In genomic region chr14:102396531-102396930, GRCh38 we compare ENCODE assay signal across 25 cellular contexts.
"Had no signal": no experiment of that assay in that cellular context is flagged by ENCODE, and none has a peak within 500 bp of the region (broad histone marks: within the 10 kb centered on the region; RNA-seq: fewer than 3 reads in every experiment).

No MANE protein-coding gene starts in this region.

- H3K4me3 Mint-ChIP-seq: activated B cell treated with CpG ODN at 0.5 μM for 24 hours; activated CD4-positive, alpha-beta memory T cell treated with anti-CD3 and anti-CD28 coated beads for 36 hours; activated CD4-positive, alpha-beta T cell treated with anti-CD3 and anti-CD28 coated beads, Interleukin-2, amount 10 ng/mL, durations not matched to agents 7 days and 5 days; activated naive CD8-positive, alpha-beta T cell; activated T-cell treated with anti-CD3 and anti-CD28 coated beads, Interleukin-2, amount 50 U/mL, for 4 hours; T-helper 17 cell had no signal

- DNase-seq: activated B cell treated with CpG ODN at 0.5 μM for 24 hours; activated CD4-positive, alpha-beta memory T cell treated with anti-CD3 and anti-CD28 coated beads for 36 hours; activated CD4-positive, alpha-beta T cell treated with anti-CD3 and anti-CD28 coated beads for 1 hour; activated CD4-positive, alpha-beta T cell treated with anti-CD3 and anti-CD28 coated beads, Interleukin-2, amount 10 ng/mL, durations not matched to agents 7 days and 5 days; activated CD8-positive, alpha-beta memory T cell treated with anti-CD3 and anti-CD28 coated beads for 24 hours; activated effector memory CD4-positive, alpha-beta T cell treated with anti-CD3 and anti-CD28 coated beads, Interleukin-2, amount 50 U/mL, for 16 hours; activated naive CD4-positive, alpha-beta T cell treated with Interleukin-2 at 50 U/mL for 16 hours; activated T-cell treated with anti-CD3 and anti-CD28 coated beads, Interleukin-2, amount 50 U/mL, for 4 hours; amygdala; caudate nucleus; MG63; MV-4-11; NCI-H1092 treated with DMSO at 0.1 percent for 48 hours; NCI-H1417 treated with DMSO at 0.1 percent for 48 hours; NCI-H1694; NCI-H2029; NCI-H510A treated with DMSO at 0.1 percent for 48 hours; NCI-H69; PC-3; SHP77; T-helper 17 cell; T-helper 9 cell had no signal

- H3K4me3 ChIP-seq: breast epithelium, MG63 had no signal

- H3K36me3 ChIP-seq: breast epithelium, MG63 had no signal

- H3K27me3 Mint-ChIP-seq: activated B cell treated with CpG ODN at 0.5 μM for 24 hours; activated CD4-positive, alpha-beta memory T cell treated with anti-CD3 and anti-CD28 coated beads for 36 hours; activated CD4-positive, alpha-beta T cell treated with anti-CD3 and anti-CD28 coated beads, Interleukin-2, amount 10 ng/mL, durations not matched to agents 7 days and 5 days; activated naive CD8-positive, alpha-beta T cell; T-helper 17 cell had no signal

- H3K27me3 ChIP-seq: breast epithelium, MG63 had no signal

- H3K9me3 ChIP-seq: breast epithelium, MG63 had no signal

- H3K4me1 ChIP-seq: breast epithelium had no signal

- ATAC-seq: activated T-cell treated with anti-CD3 and anti-CD28 coated beads, Interleukin-2, amount 50 U/mL, for 4 hours; PC-3; T-helper 17 cell had no signal

- H3K27ac Mint-ChIP-seq: activated B cell treated with CpG ODN at 0.5 μM for 24 hours; activated CD4-positive, alpha-beta memory T cell treated with anti-CD3 and anti-CD28 coated beads for 36 hours; activated CD4-positive, alpha-beta T cell treated with anti-CD3 and anti-CD28 coated beads, Interleukin-2, amount 10 ng/mL, durations not matched to agents 7 days and 5 days; activated naive CD8-positive, alpha-beta T cell had no signal

- H3K4me1 Mint-ChIP-seq: activated B cell treated with CpG ODN at 0.5 μM for 24 hours had no signal

- FAIRE-seq: RCC 7860 had no signal

- H3K27ac ChIP-seq: breast epithelium had no signal
